Comparison of ENCODE assay signal across 10 cellular contexts in the genomic region with DNA sequence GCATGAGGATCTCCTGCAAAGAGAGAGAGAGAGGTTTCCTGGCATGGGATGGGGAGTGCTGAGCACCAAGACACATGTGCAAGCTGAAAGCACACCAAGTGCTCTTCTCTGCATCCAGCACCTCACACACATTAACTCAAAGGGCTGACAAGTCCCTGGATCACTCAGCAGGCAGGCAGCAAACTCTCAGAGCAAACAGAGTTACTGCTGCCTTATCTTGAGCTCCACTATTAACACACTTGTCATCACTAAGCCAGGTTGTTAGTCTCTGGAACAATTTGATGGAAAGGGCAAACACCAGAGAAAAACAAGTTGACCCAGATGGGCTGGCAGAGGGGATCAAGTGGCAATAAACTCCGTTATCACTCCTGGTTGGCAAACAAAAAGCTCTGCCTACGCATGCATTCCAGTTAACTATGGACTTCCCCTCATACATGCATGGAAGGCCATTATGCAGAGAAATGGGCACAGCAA.
DNase-seq lines count a peak whose midpoint lies in the region; ATAC-seq and TF ChIP-seq lines count a peak whose summit lies in the region.
"Had no signal": no experiment of that assay in that cellular context is flagged by ENCODE, and none has a peak within 500 bp of the region (broad histone marks: within the 10 kb centered on the region; RNA-seq: fewer than 3 reads in every experiment).

No MANE protein-coding gene starts in this region.

- H3K4me1 Mint-ChIP-seq in mesothelial cell of epicardium (peaks cover 92% of the 10 kb centered on the region), natural killer cell (peaks cover 9 to 15% of the 10 kb centered on the region in 2 donors)
- no peaks in the 10 kb centered on the region for H3K4me1 Mint-ChIP-seq in naive thymus-derived CD4-positive, alpha-beta T cell

- H3K27me3 ChIP-seq in HUES48 (ENCODE audit: control insufficient read depth, insufficient read depth, low read length) = no peaks in the 10 kb centered on the region
- H3K27me3 ChIP-seq in naive thymus-derived CD4-positive, alpha-beta T cell (ENCODE audit: control insufficient read depth in 2 of 2, insufficient read depth in 2 of 2, low read length in 2 of 2) = no peaks in the 10 kb centered on the region

- H3K27ac ChIP-seq in 22Rv1 (peak overlapping the region; percentile 80), HUES48 (ENCODE audit: low read depth, low read length) (peak overlapping the region; percentile 36)
- H3K27ac ChIP-seq in naive thymus-derived CD4-positive, alpha-beta T cell (ENCODE audit: low read depth, low read length) = no peak overlapping the region

- CTCF ChIA-PET in naive thymus-derived CD4-positive, alpha-beta T cell (lab: Charles Lee) = no interaction called here

- DNase-seq in SK-N-DZ (ENCODE audit: low spot score) (peak; percentile 26), mesothelial cell of epicardium (ENCODE audit: low spot score in 2 of 2, unreplicated experiment in 2 of 2) (no peak), natural killer cell (no peak), cerebellar cortex (ENCODE audit: low spot score) (no peak)
- DNase-seq in naive thymus-derived CD4-positive, alpha-beta T cell = no peak
- DNase-seq: activated CD4-positive, CD25-positive, alpha-beta regulatory T cell treated with anti-CD3 and anti-CD28 coated beads, Interleukin-2, amount 50 U/mL, for 72 hours had no signal

- no peak overlapping the region for H3K9ac ChIP-seq in HUES48 (ENCODE audit: low read depth, low read length)

- H3K9me3 Mint-ChIP-seq in mesothelial cell of epicardium = no peaks in the 10 kb centered on the region
- no peaks in the 10 kb centered on the region for H3K9me3 Mint-ChIP-seq in natural killer cell
- H3K9me3 Mint-ChIP-seq in naive thymus-derived CD4-positive, alpha-beta T cell = peaks cover 0 to 6% (median 0%) of the 10 kb centered on the region in 11 donors
- H3K9me3 Mint-ChIP-seq: activated T-helper 1 cell treated with anti-CD3 and anti-CD28 coated beads, Interleukin-12 subunit alpha, Interleukin-12 subunit beta, Interleukin-2, Interleukin-4 antibody, amounts not matched to agents 30 ng/mL and 10 ng/mL and 1 ng/mL, durations not matched to agents 14 hours and 24 hours and 36 hours had no signal

- H3K27me3 Mint-ChIP-seq in mesothelial cell of epicardium (ENCODE audit: low read depth) = no peaks in the 10 kb centered on the region
- peaks cover 13 to 48% of the 10 kb centered on the region in 2 donors for H3K27me3 Mint-ChIP-seq in natural killer cell (ENCODE audit: low read depth in 2 of 2)
- H3K27me3 Mint-ChIP-seq in naive thymus-derived CD4-positive, alpha-beta T cell = peaks cover 7 to 27% (median 20%) of the 10 kb centered on the region in 5 donors

- intact Hi-C loops in natural killer cell (cut with micrococcal nuclease) = no loop called here
- intact Hi-C loops in naive thymus-derived CD4-positive, alpha-beta T cell (cut with micrococcal nuclease) = no loop called here

- ATAC-seq in HG02938 (IDR thresholded peaks at IDR 0.05; ENCODE audit: unreplicated experiment) (no peak), natural killer cell (no peak)
- ATAC-seq in naive thymus-derived CD4-positive, alpha-beta T cell = no peak

- H3K27ac Mint-ChIP-seq in mesothelial cell of epicardium (peak overlapping the region; percentile 16), natural killer cell (no peak overlapping the region)
- H3K27ac Mint-ChIP-seq in naive thymus-derived CD4-positive, alpha-beta T cell = no peak overlapping the region
- H3K27ac Mint-ChIP-seq: activated T-helper 1 cell treated with anti-CD3 and anti-CD28 coated beads, Interleukin-12 subunit alpha, Interleukin-12 subunit beta, Interleukin-2, Interleukin-4 antibody, amounts not matched to agents 30 ng/mL and 10 ng/mL and 1 ng/mL, durations not matched to agents 14 hours and 24 hours and 36 hours had no signal

- no peaks in the 10 kb centered on the region for H3K36me3 Mint-ChIP-seq in mesothelial cell of epicardium
- H3K36me3 Mint-ChIP-seq in natural killer cell = no peaks in the 10 kb centered on the region
- H3K36me3 Mint-ChIP-seq in naive thymus-derived CD4-positive, alpha-beta T cell = no peaks in the 10 kb centered on the region

- H3K4me1 ChIP-seq in HUES48 (ENCODE audit: control insufficient read depth, insufficient read depth, low read length) = peaks cover 60% of the 10 kb centered on the region
- no peaks in the 10 kb centered on the region for H3K4me1 ChIP-seq in naive thymus-derived CD4-positive, alpha-beta T cell (ENCODE audit: control insufficient read depth in 2 of 2, insufficient read depth in 2 of 2, low read length in 2 of 2)

- H3K36me3 ChIP-seq in HUES48 (ENCODE audit: control insufficient read depth, insufficient read depth, low read length) = no peaks in the 10 kb centered on the region
- no peaks in the 10 kb centered on the region for H3K36me3 ChIP-seq in naive thymus-derived CD4-positive, alpha-beta T cell (ENCODE audit: control insufficient read depth in 2 of 3, insufficient read depth in 3 of 3, low read length in 3 of 3)

- H3K4me3 ChIP-seq in HUES48 (ENCODE audit: low read depth, low read length) = no peak overlapping the region
- H3K4me3 ChIP-seq in naive thymus-derived CD4-positive, alpha-beta T cell (ENCODE audit: low read length) = no peak overlapping the region

- POLR2A ChIA-PET in naive thymus-derived CD4-positive, alpha-beta T cell (lab: Charles Lee) = no interaction called here

- TF ChIP-seq CTCF in 22Rv1 (IDR thresholded peaks at IDR 0.05) (no peak), mesothelial cell of epicardium (IDR thresholded peaks at IDR 0.05; ENCODE audit: unreplicated experiment) (no peak), natural killer cell (IDR thresholded peaks at IDR 0.05) (no peak)

- H3K4me3 Mint-ChIP-seq in mesothelial cell of epicardium (no peak overlapping the region), natural killer cell (no peak overlapping the region)
- no peak overlapping the region for H3K4me3 Mint-ChIP-seq in naive thymus-derived CD4-positive, alpha-beta T cell
- H3K4me3 Mint-ChIP-seq: activated T-helper 1 cell treated with anti-CD3 and anti-CD28 coated beads, Interleukin-12 subunit alpha, Interleukin-12 subunit beta, Interleukin-2, Interleukin-4 antibody, amounts not matched to agents 30 ng/mL and 10 ng/mL and 1 ng/mL, durations not matched to agents 14 hours and 24 hours and 36 hours had no signal

- H3K9me3 ChIP-seq in HUES48 (ENCODE audit: control insufficient read depth, insufficient read depth, low read length) = no peaks in the 10 kb centered on the region
- H3K9me3 ChIP-seq in naive thymus-derived CD4-positive, alpha-beta T cell (ENCODE audit: control insufficient read depth in 2 of 3, low read length in 3 of 3) = no peaks in the 10 kb centered on the region
